In genomic region chr20:21632031-21632430, GRCh38 we compare ENCODE assay signal across 19 cellular contexts.
"Had no signal": no experiment of that assay in that cellular context is flagged by ENCODE, and none has a peak within 500 bp of the region (broad histone marks: within the 10 kb centered on the region; RNA-seq: fewer than 3 reads in every experiment).

No MANE protein-coding gene starts in this region.

- H3K9me3 ChIP-seq: gastroesophageal sphincter, ovary, prostate gland, stomach, thoracic aorta, transverse colon had no signal

- H3K4me1 ChIP-seq: gastroesophageal sphincter, prostate gland, stomach, transverse colon had no signal

- H3K36me3 ChIP-seq: gastroesophageal sphincter, ovary, prostate gland, stomach, thoracic aorta, transverse colon had no signal

- FAIRE-seq: endometrium had no signal

- H3K27me3 ChIP-seq: ovary, transverse colon had no signal

- H3K4me3 ChIP-seq: dorsolateral prefrontal cortex, gastroesophageal sphincter, ovary, prostate gland, skin epidermis, stomach, thoracic aorta, transverse colon had no signal

- DNase-seq: cortex of kidney; dorsolateral prefrontal cortex; effector CD8-positive, alpha-beta T cell; glutamatergic neuron; islet precursor cell; mammary epithelial cell; natural killer cell; nucleus accumbens; ovary; stimulated activated CD4-positive, alpha-beta T cell treated with anti-CD3 and anti-CD28 coated beads, Interleukin-12 subunit alpha, Interleukin-12 subunit beta, amount 100 ng/mL, for 4 hours; stimulated activated naive CD4-positive, alpha-beta T cell; stomach; substantia nigra; transverse colon had no signal

- H3K27ac ChIP-seq: dorsolateral prefrontal cortex, gastroesophageal sphincter, ovary, prostate gland, skin epidermis, stomach, thoracic aorta, transverse colon had no signal
